In the genomic region with DNA sequence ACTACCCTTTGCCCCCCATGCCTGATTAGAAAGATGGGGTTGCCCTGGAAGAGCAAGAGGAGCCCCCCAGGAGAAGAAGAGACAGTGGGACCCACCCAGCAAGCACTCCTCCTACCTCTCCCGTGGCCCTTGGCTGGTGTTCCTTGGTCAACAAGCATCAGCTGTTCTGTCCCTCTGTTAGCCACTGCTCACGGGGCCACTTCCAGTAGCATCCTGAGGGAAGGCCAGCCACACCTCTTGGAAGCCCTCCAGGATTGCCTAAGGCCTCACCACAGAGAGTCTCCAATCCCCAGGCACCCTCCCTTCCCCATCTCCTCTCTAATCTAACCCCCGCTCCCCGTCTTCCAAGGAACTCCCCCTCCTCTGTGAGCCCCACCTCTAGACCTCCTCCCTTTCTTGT, we compare ENCODE assay signal across 1 cellular context.
TF ChIP-seq lines count a peak whose summit lies in the region.

No MANE protein-coding gene starts in this region.

TF ChIP-seq in K562, 482 proteins besides CTCF, POLR2A, EP300 and RAD21:
- TF ChIP-seq NCOA1 (IDR thresholded peaks at IDR 0.05; ENCODE audit: low read depth) (no peak), ZFP36 (IDR thresholded peaks at IDR 0.05; ENCODE audit: low read depth, low read length, partially characterized antibody) (peak; percentile 89)
